In genomic region chr16:76639685-76640289, GRCh38 we compare ENCODE assay signal across 1 cellular context.
TF ChIP-seq lines count a peak whose summit lies in the region.

No MANE protein-coding gene starts in this region.

TF ChIP-seq in HepG2, 621 proteins besides CTCF, POLR2A, EP300 and RAD21 (continued from another document):
- no peak for TF ChIP-seq SNAPC4 (CRISPR knock-in tag; IDR thresholded peaks at IDR 0.05)
- no peak for TF ChIP-seq ZNF441 (CRISPR knock-in tag; IDR thresholded peaks at IDR 0.05; ENCODE audit: borderline replicate concordance)
- TF ChIP-seq SMC3 (IDR thresholded peaks at IDR 0.05; ENCODE audit: low read length): peak; percentile 81
- TF ChIP-seq STAG1 (CRISPR knock-in tag; IDR thresholded peaks at IDR 0.05): peak; percentile 71
- TF ChIP-seq ZNF335 (CRISPR knock-in tag; IDR thresholded peaks at IDR 0.05): no peak
- TF ChIP-seq ZNF3 (CRISPR knock-in tag; IDR thresholded peaks at IDR 0.05): no peak
- no peak for TF ChIP-seq ELF3 (CRISPR knock-in tag; IDR thresholded peaks at IDR 0.05)
- TF ChIP-seq ZNF142 (CRISPR knock-in tag; IDR thresholded peaks at IDR 0.05): no peak
- no peak for TF ChIP-seq CCDC6 (CRISPR knock-in tag; IDR thresholded peaks at IDR 0.05)
- no peak for TF ChIP-seq PHF21A (CRISPR knock-in tag; IDR thresholded peaks at IDR 0.05)
TF ChIP-seq in HepG2: peak in this region for 3.
